ENCODE assay signal across 10 cellular contexts in genomic region chr7:16915405-16915804, GRCh38.
A peak's percentile ranks its signal among the peaks of the same experiment; 100 is the strongest.
DNase-seq lines count a peak whose midpoint lies in the region; ATAC-seq and TF ChIP-seq lines count a peak whose summit lies in the region.
"Had no signal": no experiment of that assay in that cellular context is flagged by ENCODE, and none has a peak within 500 bp of the region (broad histone marks: within the 10 kb centered on the region; RNA-seq: fewer than 3 reads in every experiment).

No MANE protein-coding gene starts in this region.

- peak; percentile 73 for DNase-seq in GM04503 (ENCODE audit: low read depth)
- DNase-seq in NCI-H226 = peak; percentile 96
- DNase-seq in dedifferentiated amniotic fluid mesenchymal stem cell (ENCODE audit: extremely low spot score) = peak; percentile 87
- DNase-seq in retinal pigment epithelial cell (ENCODE audit: low read depth) = peak; percentile 54
- no peak for DNase-seq in stimulated activated CD4-positive, alpha-beta T cell treated with anti-CD3 and anti-CD28 coated beads, Interleukin-15, amount 100 ng/mL, for 24 hours
- DNase-seq: effector CD4-positive, alpha-beta T cell; immature natural killer cell had no signal

- ATAC-seq in GM19397 (IDR thresholded peaks at IDR 0.05; ENCODE audit: unreplicated experiment) (no peak), HG02970 (IDR thresholded peaks at IDR 0.05; ENCODE audit: low FRiP score, unreplicated experiment) (no peak)

- H3K4me3 ChIP-seq in retinal pigment epithelial cell (ENCODE audit: low read length) = no peak overlapping the region
- H3K4me3 ChIP-seq: prostate gland had no signal

- no peak for TF ChIP-seq CTCF in retinal pigment epithelial cell (conservative IDR thresholded peaks at IDR 0.05; ENCODE audit: low read depth, low read length)
